1 cellular context compared by ENCODE assay signal in genomic region chr19:49491030-49491803, GRCh38.
TF ChIP-seq lines count a peak whose summit lies in the region.

No MANE protein-coding gene starts in this region.

TF ChIP-seq in A549, 52 proteins besides CTCF, POLR2A, EP300 and RAD21 (continued from another document):
- no peak for TF ChIP-seq GATA3 (IDR thresholded peaks at IDR 0.05; ENCODE audit: borderline replicate concordance)
- TF ChIP-seq BHLHE40 (IDR thresholded peaks at IDR 0.05; ENCODE audit: low read depth, low read length) = no peak
- TF ChIP-seq HOXB13 (CRISPR knock-in tag; IDR thresholded peaks at IDR 0.05; ENCODE audit: low read depth) = no peak
- TF ChIP-seq EHMT2 (IDR thresholded peaks at IDR 0.05; ENCODE audit: low read depth) = no peak
- TF ChIP-seq USF2 (IDR thresholded peaks at IDR 0.05) = no peak
- TF ChIP-seq NFE2L2 (conservative IDR thresholded peaks at IDR 0.05; ENCODE audit: low read length) = no peak
- TF ChIP-seq SMC3 (IDR thresholded peaks at IDR 0.05) = no peak
- TF ChIP-seq MAZ (IDR thresholded peaks at IDR 0.05; ENCODE audit: borderline replicate concordance, low read depth, low read length) = no peak
